ENCODE assay signal across 22 cellular contexts in genomic region chr7:5501465-5501864, GRCh38.
"Had no signal": no experiment of that assay in that cellular context is flagged by ENCODE, and none has a peak within 500 bp of the region (broad histone marks: within the 10 kb centered on the region; RNA-seq: fewer than 3 reads in every experiment).

No MANE protein-coding gene starts in this region.

- H3K9me3 Mint-ChIP-seq: activated CD4-positive, alpha-beta memory T cell treated with anti-CD3 and anti-CD28 coated beads, Interleukin-2, amount 10 ng/mL, durations not matched to agents 7 days and 5 days; activated naive CD4-positive, alpha-beta T cell treated with anti-CD3 and anti-CD28 coated beads, Interleukin-2, amount 50 U/mL, for 24 hours; activated T-cell treated with anti-CD3 and anti-CD28 coated beads, Interleukin-2, amount 50 U/mL, for 72 hours; activated T-helper 2 cell treated with anti-CD3 and anti-CD28 coated beads, Interferon-gamma antibody, Interleukin-2, Interleukin-4, amounts not matched to agents 10 μg/mL and 5 μg/mL and 100 μg/mL, durations not matched to agents 14 hours and 24 hours and 36 hours; brain had no signal

- H3K27me3 Mint-ChIP-seq: activated CD4-positive, alpha-beta memory T cell treated with anti-CD3 and anti-CD28 coated beads, Interleukin-2, amount 10 ng/mL, durations not matched to agents 7 days and 5 days; activated CD4-positive, alpha-beta T cell treated with anti-CD3 and anti-CD28 coated beads for 36 hours; activated naive CD4-positive, alpha-beta T cell treated with anti-CD3 and anti-CD28 coated beads, Interleukin-2, amount 50 U/mL, for 24 hours; brain had no signal

- ATAC-seq: activated CD4-positive, alpha-beta T cell treated with anti-CD3 and anti-CD28 coated beads for 36 hours; activated T-cell treated with anti-CD3 and anti-CD28 coated beads, Interleukin-2, amount 50 U/mL, for 72 hours; PC-3 had no signal

- H3K27ac ChIP-seq: VCaP had no signal

- H3K4me3 Mint-ChIP-seq: activated CD4-positive, alpha-beta memory T cell treated with anti-CD3 and anti-CD28 coated beads, Interleukin-2, amount 10 ng/mL, durations not matched to agents 7 days and 5 days; activated CD4-positive, alpha-beta T cell treated with anti-CD3 and anti-CD28 coated beads for 36 hours; activated naive CD4-positive, alpha-beta T cell treated with anti-CD3 and anti-CD28 coated beads, Interleukin-2, amount 50 U/mL, for 24 hours; activated T-cell treated with anti-CD3 and anti-CD28 coated beads, Interleukin-2, amount 50 U/mL, for 72 hours; brain had no signal

- H3K27ac Mint-ChIP-seq: activated CD4-positive, alpha-beta memory T cell treated with anti-CD3 and anti-CD28 coated beads, Interleukin-2, amount 10 ng/mL, durations not matched to agents 7 days and 5 days; activated CD4-positive, alpha-beta T cell treated with anti-CD3 and anti-CD28 coated beads for 36 hours; activated naive CD4-positive, alpha-beta T cell treated with anti-CD3 and anti-CD28 coated beads, Interleukin-2, amount 50 U/mL, for 24 hours; activated T-cell treated with anti-CD3 and anti-CD28 coated beads, Interleukin-2, amount 50 U/mL, for 72 hours; activated T-helper 2 cell treated with anti-CD3 and anti-CD28 coated beads, Interferon-gamma antibody, Interleukin-2, Interleukin-4, amounts not matched to agents 10 μg/mL and 5 μg/mL and 100 μg/mL, durations not matched to agents 14 hours and 24 hours and 36 hours; brain had no signal

- DNase-seq: activated CD4-positive, alpha-beta memory T cell treated with anti-CD3 and anti-CD28 coated beads, Interleukin-2, amount 10 ng/mL, durations not matched to agents 7 days and 5 days; activated CD4-positive, alpha-beta T cell treated with anti-CD3 and anti-CD28 coated beads for 36 hours; activated CD4-positive, alpha-beta T cell treated with anti-CD3 and anti-CD28 coated beads, Interleukin-2, amount 50 U/mL, for 1 hour; activated CD8-positive, alpha-beta memory T cell treated with anti-CD3 and anti-CD28 coated beads, Interleukin-2, amount 50 U/mL, for 4 hours; activated gamma-delta T cell treated with Interleukin-2 at 50 U/mL for 16 hours; activated T-cell treated with anti-CD3 and anti-CD28 coated beads, Interleukin-2, amount 50 U/mL, for 72 hours; amygdala; Karpas-422; MM.1S; NCI-H1105 treated with DMSO at 0.1 percent for 48 hours; NCI-H1436 treated with DMSO at 0.1 percent for 48 hours; NCI-H187; NCI-H2081; NCI-H446; NCI-H524; PC-3; SIG-M5; T-helper 1 cell had no signal
